Comparison of ENCODE assay signal across 12 cellular contexts in the genomic region with DNA sequence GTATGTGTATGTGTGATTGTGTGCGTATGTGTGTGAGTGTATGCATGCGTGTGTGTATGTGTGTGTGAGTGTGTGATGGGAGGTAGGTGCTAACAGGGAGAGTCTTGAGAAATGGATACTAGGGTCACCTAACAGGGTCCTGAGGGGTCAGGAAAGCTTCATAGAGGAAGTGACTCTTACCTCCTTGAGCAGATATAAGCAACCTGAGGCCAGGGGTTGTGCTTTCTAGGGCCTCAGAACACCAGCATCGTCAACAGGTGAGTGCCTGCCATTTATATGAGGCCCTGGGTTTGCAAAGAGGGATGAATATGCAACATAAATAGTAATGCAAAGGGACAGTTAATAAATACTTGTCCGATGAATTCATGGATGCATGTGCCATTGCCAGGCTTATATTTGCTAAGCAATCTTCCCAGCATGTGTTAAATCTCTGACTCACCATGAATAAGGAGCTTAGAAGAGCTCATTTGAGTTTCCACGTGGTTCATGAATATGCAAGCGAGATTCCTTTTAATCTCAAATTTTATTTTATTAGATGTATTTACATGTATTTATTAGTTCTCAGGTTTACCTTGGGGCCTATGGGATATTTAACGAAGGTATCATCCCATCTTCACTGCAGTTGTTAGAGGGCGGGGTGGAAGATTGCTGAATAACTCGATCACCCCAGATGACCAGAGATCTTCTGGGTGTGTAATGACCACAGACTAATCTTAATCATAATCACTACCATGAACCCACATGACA.
DNase-seq lines count a peak whose midpoint lies in the region; ATAC-seq, FAIRE-seq and TF ChIP-seq lines count a peak whose summit lies in the region.
"Had no signal": no experiment of that assay in that cellular context is flagged by ENCODE, and none has a peak within 500 bp of the region (broad histone marks: within the 10 kb centered on the region; RNA-seq: fewer than 3 reads in every experiment).

No MANE protein-coding gene starts in this region.

- no peak overlapping the region for H2AFZ ChIP-seq in PC-3 (ENCODE audit: low read length)

- H3K4me1 ChIP-seq in A549 (peaks cover 22% of the 10 kb centered on the region), PC-3 (ENCODE audit: insufficient read depth, low read length) (peaks cover 14% of the 10 kb centered on the region), kidney (ENCODE audit: control insufficient read depth in 1 of 2, insufficient read depth in 1 of 2, low read depth in 1 of 2, low read length in 2 of 2) (no peaks in the 10 kb centered on the region)

- no peaks in the 10 kb centered on the region for H3K27me3 ChIP-seq in PC-3 (ENCODE audit: low read length)

- no peak overlapping the region for H3K9ac ChIP-seq in PC-3 (ENCODE audit: low read length)
- H3K9ac ChIP-seq in kidney (ENCODE audit: low read length in 2 of 2), result no peak overlapping the region

- CTCF ChIA-PET in A549 (lab: Yijun Ruan, JAX) (interaction anchor here (1.2 kb wide), 1 partner anchor 76 kb away, joined by 3 read pairs; no protein-coding TSS in a partner anchor), PC-3 (lab: Charles Lee) (interaction anchor here (0.5 to 0.7 kb wide), 3 partner anchors 181 to 430 kb away, joined by 3 read pairs; no protein-coding TSS in a partner anchor)

- ATAC-seq in A549 (peak; percentile 82 to 86; a peak in 5 of 6 replicates), PC-3 (peak; percentile 89), HG03342 (IDR thresholded peaks at IDR 0.05; ENCODE audit: unreplicated experiment) (no peak)
- ATAC-seq: activated T-cell treated with anti-CD3 and anti-CD28 coated beads, Interleukin-2, amount 50 U/mL, for 72 hours had no signal

- H3K36me3 ChIP-seq in PC-3 (ENCODE audit: low read depth, low read length) (no peaks in the 10 kb centered on the region), kidney (ENCODE audit: control insufficient read depth in 1 of 2, insufficient read depth in 2 of 2, low read length in 2 of 2) (no peaks in the 10 kb centered on the region)

- POLR2A ChIA-PET in A549 (lab: Yijun Ruan, JAX), result interaction anchor here (1.0 kb wide), 1 partner anchor 76 kb away, joined by 3 read pairs; no protein-coding TSS in a partner anchor
- POLR2A ChIA-PET in PC-3 (lab: Charles Lee; ENCODE audit: unreplicated experiment), result no interaction called here

- no peaks in the 10 kb centered on the region for H4K20me1 ChIP-seq in PC-3 (ENCODE audit: low read length)

- no peaks in the 10 kb centered on the region for H3K9me2 ChIP-seq in PC-3 (replicated peaks; ENCODE audit: low read length)

- peak overlapping the region; percentile 42 for H3K4me2 ChIP-seq in A549
- peak overlapping the region; percentile 29; the same call in 1 of the 2 replicates for H3K4me2 ChIP-seq in PC-3 (ENCODE audit: low read length)

- H3K27ac ChIP-seq in A549 (peak overlapping the region; percentile 73 to 87), PC-3 (ENCODE audit: low read length) (peak overlapping the region; percentile 63), kidney (ENCODE audit: low read depth in 2 of 2, low read length in 2 of 2) (no peak overlapping the region), substantia nigra (ENCODE audit: low read depth, low read length, poor library complexity, severe bottlenecking) (no peak overlapping the region)
- H3K27ac ChIP-seq: coronary artery had no signal

- DNase-seq in A549 (ENCODE audit: low read depth in 1 of 2, low spot score in 1 of 2) (peak; percentile 64 to 79), GM04504 (ENCODE audit: low read depth) (peak; percentile 77), PC-3 (peak; percentile 89), fibroblast of gingiva (ENCODE audit: low read depth) (peak; percentile 79), kidney (no peak), substantia nigra (lab: John Stamatoyannopoulos, UW) (no peak), cerebellum (ENCODE audit: low spot score) (no peak)
- DNase-seq: activated T-cell treated with anti-CD3 and anti-CD28 coated beads, Interleukin-2, amount 50 U/mL, for 72 hours; CD4-positive, alpha-beta T cell had no signal

- FAIRE-seq in A549 (lab: Jason Lieb, UNC) (no peak), kidney (lab: Jason Lieb, UNC) (no peak)
- FAIRE-seq: TTC549 had no signal

- H3K9me3 ChIP-seq in A549, result peaks cover 18% of the 10 kb centered on the region
- H3K9me3 ChIP-seq in PC-3 (ENCODE audit: low read length), result no peaks in the 10 kb centered on the region
- no peaks in the 10 kb centered on the region for H3K9me3 ChIP-seq in kidney (ENCODE audit: control insufficient read depth in 1 of 2, low read length in 2 of 2)

- 34% methylated on average over 9 of the region's 9 CpGs for WGBS in A549 (ENCODE audit: missing lambda C conversion rate)

- H3K4me3 ChIP-seq in A549, result no peak overlapping the region
- no peak overlapping the region for H3K4me3 ChIP-seq in PC-3 (ENCODE audit: low read length)
- no peak overlapping the region for H3K4me3 ChIP-seq in kidney (ENCODE audit: low read length in 2 of 2)
- H3K4me3 ChIP-seq: coronary artery had no signal

- no peaks in the 10 kb centered on the region for H3F3A ChIP-seq in PC-3 (ENCODE audit: low read length, unreplicated experiment)

- TF ChIP-seq POLR2A in A549 (IDR thresholded peaks at IDR 0.05; ENCODE audit: low read length), result no peak

- peak in 1 of 2 experiments; percentile 41; a peak in 1 of 5 replicates for TF ChIP-seq EP300 in A549 (IDR thresholded peaks at IDR 0.05)

- intact Hi-C loops in PC-3 (cut with micrococcal nuclease) (loop anchor here (10.0 kb wide), 1 partner anchor 181 kb away; no protein-coding TSS in a partner anchor), kidney (cut with DNase I) (no loop called here)

- BruUV-seq in PC-3 (replicated peaks; lab: Mats Ljungman, UMichigan), result no TSS peak

- 0 out of 5 replicates have a peak, but pooled peaks of 1 of the 2 experiments have one; percentile 10 for TF ChIP-seq RAD21 in A549 (conservative IDR thresholded peaks at IDR 0.05 in 1 of 2, IDR thresholded peaks at IDR 0.05 in 1 of 2)

- H3K79me2 ChIP-seq in PC-3 (ENCODE audit: low read length), result no peaks in the 10 kb centered on the region

- TF ChIP-seq CTCF in A549 (IDR thresholded peaks at IDR 0.05) (no peak), PC-3 (conservative IDR thresholded peaks at IDR 0.05; ENCODE audit: low read depth, low read length) (no peak), kidney (IDR thresholded peaks at IDR 0.05; ENCODE audit: borderline replicate concordance, extremely low read depth, insufficient read depth) (no peak)

TF ChIP-seq in A549, 52 proteins besides CTCF, POLR2A, EP300 and RAD21:
- TF ChIP-seq GATA3 (IDR thresholded peaks at IDR 0.05; ENCODE audit: borderline replicate concordance), result peak; percentile 83; the same call in 1 of the 2 replicates
- TF ChIP-seq BHLHE40 (IDR thresholded peaks at IDR 0.05; ENCODE audit: low read depth, low read length), result peak; percentile 52
- peak; percentile 71 for TF ChIP-seq JUNB (IDR thresholded peaks at IDR 0.05)
- TF ChIP-seq, protein P1, sequence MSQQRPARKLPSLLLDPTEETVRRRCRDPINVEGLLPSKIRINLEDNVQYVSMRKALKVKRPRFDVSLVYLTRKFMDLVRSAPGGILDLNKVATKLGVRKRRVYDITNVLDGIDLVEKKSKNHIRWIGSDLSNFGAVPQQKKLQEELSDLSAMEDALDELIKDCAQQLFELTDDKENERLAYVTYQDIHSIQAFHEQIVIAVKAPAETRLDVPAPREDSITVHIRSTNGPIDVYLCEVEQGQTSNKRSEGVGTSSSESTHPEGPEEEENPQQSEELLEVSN (IDR thresholded peaks at IDR 0.05; ENCODE audit: borderline replicate concordance, low read depth), result peak; percentile 69; the same call in 1 of the 2 replicates
- TF ChIP-seq RFX5 (IDR thresholded peaks at IDR 0.05), result no peak
- TF ChIP-seq, protein P2, sequence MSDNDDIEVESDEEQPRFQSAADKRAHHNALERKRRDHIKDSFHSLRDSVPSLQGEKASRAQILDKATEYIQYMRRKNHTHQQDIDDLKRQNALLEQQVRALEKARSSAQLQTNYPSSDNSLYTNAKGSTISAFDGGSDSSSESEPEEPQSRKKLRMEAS (IDR thresholded peaks at IDR 0.05), result peak; percentile 87
- TF ChIP-seq CEBPB (IDR thresholded peaks at IDR 0.05), result peak in 1 of 2 experiments; percentile 67; a peak in 2 of 4 replicates
- peak; percentile 49; the same call in 1 of the 2 replicates for TF ChIP-seq FOSL2 (IDR thresholded peaks at IDR 0.05)
- peak; percentile 82 for TF ChIP-seq FOSL2 (CRISPR knock-in tag; IDR thresholded peaks at IDR 0.05)
- TF ChIP-seq NR3C1 (IDR thresholded peaks at IDR 0.05), result no peak
- peak; percentile 24; the same call in 1 of the 2 replicates for TF ChIP-seq MYC (IDR thresholded peaks at IDR 0.05; ENCODE audit: borderline replicate concordance, low read length)
- no peak for TF ChIP-seq FOXS1 (CRISPR knock-in tag; IDR thresholded peaks at IDR 0.05)
- TF ChIP-seq JUN (IDR thresholded peaks at IDR 0.05), result 0 out of 5 replicates have a peak, but pooled peaks of 1 of the 2 experiments have one; percentile 23

Comparison
In these comparisons a context has a peak if more than half of its experiments do, and no peak if none do; other contexts are left out.
1. DNase-seq: peak in A549 (2 of 2), GM04504 (single experiment), PC-3 (single experiment) and fibroblast of gingiva (single experiment); none in kidney (single experiment), substantia nigra (0 of 49) and cerebellum (single experiment).
2. H3K27ac ChIP-seq: peak in A549 (2 of 2) and PC-3 (single experiment); none in kidney (0 of 2) and substantia nigra (single experiment).